In the genomic region with DNA sequence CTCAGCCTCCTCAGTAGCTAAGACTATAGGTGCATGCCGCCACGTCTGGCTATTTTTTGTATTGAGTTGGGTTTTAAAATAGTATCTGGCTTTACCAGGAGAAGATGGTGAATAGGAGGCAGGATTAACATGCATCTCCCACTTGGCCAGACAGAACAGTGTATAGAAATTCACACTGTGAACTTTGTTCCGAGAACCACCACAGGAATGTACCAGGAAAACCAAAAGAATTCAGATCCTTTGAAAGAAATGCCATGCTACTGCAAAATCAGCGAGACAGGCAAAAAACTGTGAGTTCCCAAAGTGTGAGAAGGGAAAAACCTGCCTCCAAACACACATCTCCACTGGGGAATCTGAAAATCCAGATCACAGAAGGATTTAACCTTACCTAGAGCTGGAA, we compare ENCODE assay signal across 19 cellular contexts.
A peak's percentile ranks its signal among the peaks of the same experiment; 100 is the strongest.
DNase-seq lines count a peak whose midpoint lies in the region; ATAC-seq and TF ChIP-seq lines count a peak whose summit lies in the region.
"Had no signal": no experiment of that assay in that cellular context is flagged by ENCODE, and none has a peak within 500 bp of the region (broad histone marks: within the 10 kb centered on the region; RNA-seq: fewer than 3 reads in every experiment).

No MANE protein-coding gene starts in this region.

- no peaks in the 10 kb centered on the region for H3K9me3 Mint-ChIP-seq in Calu3 (ENCODE audit: low read depth, unreplicated experiment)
- H3K9me3 Mint-ChIP-seq in neural progenitor cell, result peaks cover 4% of the 10 kb centered on the region

- no peak overlapping the region for H2AFZ ChIP-seq in neural progenitor cell (replicated peaks)

- no peak for TF ChIP-seq CTCF in Calu3 (IDR thresholded peaks at IDR 0.05; ENCODE audit: unreplicated experiment)
- no peak for TF ChIP-seq CTCF in choroid plexus epithelial cell (conservative IDR thresholded peaks at IDR 0.05; ENCODE audit: low read depth, low read length)
- no peak for TF ChIP-seq CTCF in neural progenitor cell (IDR thresholded peaks at IDR 0.05)

- no peaks in the 10 kb centered on the region for H3F3A ChIP-seq in neural progenitor cell (ENCODE audit: low read depth)

- CTCF ChIA-PET in Calu3 (lab: Charles Lee), result no interaction called here

- no peaks in the 10 kb centered on the region for H3K27me3 ChIP-seq in neural progenitor cell
- H3K27me3 ChIP-seq: heart right ventricle had no signal

- ATAC-seq in GM18520 (IDR thresholded peaks at IDR 0.05; ENCODE audit: unreplicated experiment), result no peak
- ATAC-seq: heart right ventricle; right cardiac atrium; stimulated activated effector memory CD8-positive, alpha-beta T cell treated with anti-CD3 and anti-CD28 coated beads, Interleukin-12 subunit alpha, Interleukin-12 subunit beta, amount 100 ng/mL, for 72 hours had no signal

- H3K4me3 Mint-ChIP-seq in Calu3 (ENCODE audit: low read depth, unreplicated experiment) (no peak overlapping the region), neural progenitor cell (no peak overlapping the region)
- H3K4me3 Mint-ChIP-seq: immature natural killer cell; stimulated activated effector memory CD8-positive, alpha-beta T cell treated with anti-CD3 and anti-CD28 coated beads, Interleukin-12 subunit alpha, Interleukin-12 subunit beta, amount 100 ng/mL, for 72 hours had no signal

- no peak overlapping the region for H3K4me2 ChIP-seq in neural progenitor cell

- H3K79me2 ChIP-seq in neural progenitor cell (ENCODE audit: low read depth), result no peaks in the 10 kb centered on the region

- H3K4me3 ChIP-seq in choroid plexus epithelial cell (ENCODE audit: low read depth, low read length), result no peak overlapping the region
- no peak overlapping the region for H3K4me3 ChIP-seq in neural progenitor cell
- H3K4me3 ChIP-seq: heart right ventricle had no signal

- H3K9ac ChIP-seq in neural progenitor cell, result no peak overlapping the region

- intact Hi-C loops in Calu3 (cut with micrococcal nuclease; ENCODE audit: unreplicated experiment), result no loop called here

- H3K4me1 Mint-ChIP-seq in Calu3 (ENCODE audit: low read depth, unreplicated experiment), result peaks cover 27% of the 10 kb centered on the region
- peaks cover 2% of the 10 kb centered on the region for H3K4me1 Mint-ChIP-seq in neural progenitor cell
- H3K4me1 Mint-ChIP-seq: immature natural killer cell; stimulated activated effector memory CD8-positive, alpha-beta T cell treated with anti-CD3 and anti-CD28 coated beads, Interleukin-12 subunit alpha, Interleukin-12 subunit beta, amount 100 ng/mL, for 72 hours had no signal

- DNase-seq in Calu3 (peak; percentile 10), M059J (ENCODE audit: low read depth) (peak; percentile 38), choroid plexus epithelial cell (ENCODE audit: low read depth) (peak; percentile 94), neural progenitor cell (ENCODE audit: low spot score) (no peak), SKM-1 (lab: John Stamatoyannopoulos, UW; ENCODE audit: unreplicated experiment) (no peak), activated T-cell treated with anti-CD3 and anti-CD28 coated beads for 4 hours (no peak), GM19238 (ENCODE audit: insufficient read length, low spot score) (no peak)
- DNase-seq: activated CD4-positive, alpha-beta T cell treated with anti-CD3 and anti-CD28 coated beads, Interleukin-2, amount 50 U/mL, for 4 hours; activated naive CD4-positive, alpha-beta T cell treated with Interleukin-2 at 50 U/mL for 16 hours; GDM1; heart right ventricle; immature natural killer cell; NCI-H187 treated with DMSO at 0.1 percent for 48 hours; right cardiac atrium; T-helper 2 cell; WERI-Rb-1 had no signal

- H3K27ac Mint-ChIP-seq in Calu3 (ENCODE audit: unreplicated experiment), result peak overlapping the region; percentile 54
- H3K27ac Mint-ChIP-seq in neural progenitor cell, result peak overlapping the region; percentile 55
- H3K27ac Mint-ChIP-seq: immature natural killer cell; stimulated activated effector memory CD8-positive, alpha-beta T cell treated with anti-CD3 and anti-CD28 coated beads, Interleukin-12 subunit alpha, Interleukin-12 subunit beta, amount 100 ng/mL, for 72 hours had no signal

- no TSS peak for BruUV-seq in Calu3 (replicated peaks; lab: Mats Ljungman, UMichigan)

- no peaks in the 10 kb centered on the region for H4K20me1 ChIP-seq in neural progenitor cell (ENCODE audit: low read depth)

- H3K36me3 Mint-ChIP-seq in Calu3 (ENCODE audit: insufficient read depth, unreplicated experiment) (no peaks in the 10 kb centered on the region), neural progenitor cell (no peaks in the 10 kb centered on the region)
- H3K36me3 Mint-ChIP-seq: immature natural killer cell; stimulated activated effector memory CD8-positive, alpha-beta T cell treated with anti-CD3 and anti-CD28 coated beads, Interleukin-12 subunit alpha, Interleukin-12 subunit beta, amount 100 ng/mL, for 72 hours had no signal

- H3K36me3 ChIP-seq in neural progenitor cell, result no peaks in the 10 kb centered on the region
- H3K36me3 ChIP-seq: heart right ventricle, WERI-Rb-1 had no signal

- H3K27me3 Mint-ChIP-seq in Calu3 (ENCODE audit: unreplicated experiment) (no peaks in the 10 kb centered on the region), neural progenitor cell (ENCODE audit: insufficient read depth, low read depth) (peaks cover 2% of the 10 kb centered on the region)

- no peaks in the 10 kb centered on the region for H3K9me3 ChIP-seq in neural progenitor cell (ENCODE audit: low read depth)

- no peak overlapping the region for H3K27ac ChIP-seq in neural progenitor cell
- H3K27ac ChIP-seq: C4-2B, heart right ventricle, WERI-Rb-1 had no signal

- H3K4me1 ChIP-seq in neural progenitor cell, result no peaks in the 10 kb centered on the region
- H3K4me1 ChIP-seq: heart right ventricle had no signal

Comparison
In these comparisons a context has a peak if more than half of its experiments do, and no peak if none do; other contexts are left out.
1. DNase-seq: peak in Calu3 (single experiment), M059J (single experiment) and choroid plexus epithelial cell (single experiment); none in neural progenitor cell (single experiment), SKM-1 (single experiment), activated T-cell treated with anti-CD3 and anti-CD28 coated beads for 4 hours (single experiment) and GM19238 (single experiment).